ENCODE assay signal across 19 cellular contexts in genomic region chr3:142604940-142605339, GRCh38.
"Had no signal": no experiment of that assay in that cellular context is flagged by ENCODE, and none has a peak within 500 bp of the region (broad histone marks: within the 10 kb centered on the region; RNA-seq: fewer than 3 reads in every experiment).

No MANE protein-coding gene starts in this region.

- H3K36me3 ChIP-seq: brain microvascular endothelial cell had no signal

- ATAC-seq: activated T-helper 17 cell treated with anti-CD3 and anti-CD28 coated beads, Interleukin-2, amount 50 U/mL, for 72 hours had no signal

- H3K27me3 ChIP-seq: brain microvascular endothelial cell had no signal

- H3K9me3 Mint-ChIP-seq: activated T-helper 17 cell treated with anti-CD3 and anti-CD28 coated beads, Interleukin-2, amount 50 U/mL, for 72 hours; central memory CD8-positive, alpha-beta T cell; nephron; type B pancreatic cell had no signal

- H3K27ac Mint-ChIP-seq: activated T-helper 17 cell treated with anti-CD3 and anti-CD28 coated beads, Interleukin-2, amount 50 U/mL, for 72 hours; nephron; type B pancreatic cell had no signal

- H3K27me3 Mint-ChIP-seq: activated T-helper 17 cell treated with anti-CD3 and anti-CD28 coated beads, Interleukin-2, amount 50 U/mL, for 72 hours; central memory CD8-positive, alpha-beta T cell; type B pancreatic cell had no signal

- DNase-seq: activated CD4-positive, CD25-positive, alpha-beta regulatory T cell treated with anti-CD3 and anti-CD28 coated beads, Interleukin-2, amount 50 U/mL, for 72 hours; activated naive CD4-positive, alpha-beta T cell treated with Interleukin-2 at 50 U/mL for 16 hours; anterior cingulate cortex; brain microvascular endothelial cell; cortex of kidney; effector CD4-positive, alpha-beta T cell; foreskin fibroblast; hippocampal formation; mesendoderm; nucleus accumbens; stimulated activated CD4-positive, alpha-beta T cell treated with anti-CD3 and anti-CD28 coated beads, Interleukin-4, amount 100 ng/mL, for 4 hours; stimulated activated CD8-positive, alpha-beta memory T cell treated with anti-CD3 and anti-CD28 coated beads, Interleukin-4, amount 100 ng/mL, for 48 hours; stimulated activated naive CD4-positive, alpha-beta T cell treated with Interleukin-2 at 50 U/mL for 16 hours; T-helper 9 cell had no signal

- H3K27ac ChIP-seq: brain microvascular endothelial cell, skin epidermis had no signal

- H3K4me3 Mint-ChIP-seq: activated T-helper 17 cell treated with anti-CD3 and anti-CD28 coated beads, Interleukin-2, amount 50 U/mL, for 72 hours; central memory CD8-positive, alpha-beta T cell; nephron; type B pancreatic cell had no signal

- H3K4me3 ChIP-seq: skin epidermis had no signal

- H3K4me1 Mint-ChIP-seq: activated T-helper 17 cell treated with anti-CD3 and anti-CD28 coated beads, Interleukin-2, amount 50 U/mL, for 72 hours; central memory CD8-positive, alpha-beta T cell; nephron had no signal
